Comparison of ENCODE assay signal across 33 cellular contexts in the genomic region with DNA sequence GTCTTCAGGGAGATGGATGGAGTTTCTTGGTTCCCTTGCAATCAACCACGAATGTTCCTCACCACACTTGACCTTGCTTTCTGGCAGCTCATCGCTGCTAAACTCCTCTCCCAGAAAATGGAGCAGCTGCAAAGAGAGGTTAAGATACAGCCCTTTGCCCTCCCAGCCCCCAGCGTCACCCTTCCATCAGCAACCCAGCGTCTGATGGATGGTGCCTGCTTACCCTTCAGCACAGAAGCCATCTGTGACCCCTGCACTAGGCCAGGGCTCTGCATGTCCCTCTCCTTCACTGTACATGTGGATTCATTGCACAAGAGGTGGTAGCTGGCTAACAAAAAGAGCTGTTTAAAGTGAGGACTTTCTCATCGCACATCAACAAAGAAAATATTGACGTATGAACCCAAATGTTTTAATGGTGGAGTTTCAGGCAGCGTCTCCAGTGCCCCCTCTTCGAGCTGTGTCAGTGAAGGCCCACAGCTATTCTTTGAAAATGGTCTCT. TPM values are rescaled to one million over a fixed set of nuclear protein-coding genes. Genes with fewer than 3 reads are reported as not detected.
"Had no signal": no experiment of that assay in that cellular context is flagged by ENCODE, and none has a peak within 500 bp of the region (broad histone marks: within the 10 kb centered on the region; RNA-seq: fewer than 3 reads in every experiment).

No MANE protein-coding gene starts in this region.

- H3K27ac Mint-ChIP-seq: immature natural killer cell; memory B cell; nephron; stimulated activated naive B cell treated with anti-CD40 and anti-IgM and Interleukin-4, amounts not matched to agents 10 μg/mL and 1 μg/mL and 100 μg/mL, for 72 hours; stimulated activated naive CD8-positive, alpha-beta T cell treated with anti-CD3 and anti-CD28 coated beads, Interleukin-15, Interleukin-2, amounts not matched to agents 100 ng/mL and 50 ng/mL, for 24 hours had no signal

- H3K27me3 Mint-ChIP-seq: stimulated activated naive B cell treated with anti-CD40 and anti-IgM and Interleukin-4, amounts not matched to agents 10 μg/mL and 1 μg/mL and 100 μg/mL, for 72 hours had no signal

- FAIRE-seq: endothelial cell of umbilical vein, small intestine had no signal

- ATAC-seq: heart right ventricle, left ventricle myocardium superior, psoas muscle, right cardiac atrium had no signal

- DNase-seq: cortex of kidney; dorsolateral prefrontal cortex; effector CD8-positive, alpha-beta T cell; foreskin melanocyte; glutamatergic neuron; heart right ventricle; hippocampal formation; immature natural killer cell; islet precursor cell; left ventricle myocardium superior; occipital lobe; ovary; posterior cingulate gyrus; psoas muscle; right cardiac atrium; small intestine; stimulated activated CD4-positive, alpha-beta T cell treated with anti-CD3 and anti-CD28 coated beads, Interleukin-15, amount 100 ng/mL, for 24 hours; stimulated activated CD4-positive, alpha-beta T cell treated with anti-CD3 and anti-CD28 coated beads, Interleukin-2, amount 100 ng/mL, for 48 hours; stimulated activated naive B cell treated with anti-CD40 and anti-IgM and Interleukin-4, amounts not matched to agents 10 μg/mL and 1 μg/mL and 100 μg/mL, for 72 hours; upper lobe of left lung; uterus had no signal

- H3K36me3 Mint-ChIP-seq: immature natural killer cell; memory B cell; stimulated activated naive B cell treated with anti-CD40 and anti-IgM and Interleukin-4, amounts not matched to agents 10 μg/mL and 1 μg/mL and 100 μg/mL, for 72 hours had no signal

- H3K4me3 ChIP-seq: dorsolateral prefrontal cortex, esophagus muscularis mucosa, heart right ventricle, lung, ovary, psoas muscle, thoracic aorta, tibial nerve, upper lobe of left lung, uterus had no signal

- H3K27me3 ChIP-seq: dorsolateral prefrontal cortex, esophagus muscularis mucosa, heart right ventricle, ovary, tibial nerve, upper lobe of left lung, uterus had no signal

- H3K9me3 Mint-ChIP-seq: immature natural killer cell; memory B cell; nephron; stimulated activated naive CD8-positive, alpha-beta T cell treated with anti-CD3 and anti-CD28 coated beads, Interleukin-15, Interleukin-2, amounts not matched to agents 100 ng/mL and 50 ng/mL, for 24 hours had no signal

- H3K36me3 ChIP-seq: esophagus muscularis mucosa, heart right ventricle, ovary, thoracic aorta, tibial nerve, upper lobe of left lung, uterus had no signal

- H3K9me3 ChIP-seq: esophagus muscularis mucosa, heart right ventricle, ovary, psoas muscle, thoracic aorta, tibial nerve, upper lobe of left lung, uterus had no signal

- H3K4me3 Mint-ChIP-seq: immature natural killer cell; memory B cell; nephron; stimulated activated naive B cell treated with anti-CD40 and anti-IgM and Interleukin-4, amounts not matched to agents 10 μg/mL and 1 μg/mL and 100 μg/mL, for 72 hours; stimulated activated naive CD8-positive, alpha-beta T cell treated with anti-CD3 and anti-CD28 coated beads, Interleukin-15, Interleukin-2, amounts not matched to agents 100 ng/mL and 50 ng/mL, for 24 hours had no signal

- H3K4me1 ChIP-seq: psoas muscle, upper lobe of left lung, uterus had no signal

- H3K27ac ChIP-seq: dorsolateral prefrontal cortex, esophagus muscularis mucosa, heart right ventricle, ovary, psoas muscle, thoracic aorta, tibial nerve, upper lobe of left lung, uterus had no signal

RNA-seq across cellular contexts. Expression of a gene that starts 12.3 kb away (rescaled TPM):
- total RNA-seq: endothelial cell of umbilical vein, epithelial cell of proximal tubule, mononuclear cell, uterus had no signal
- polyA plus RNA-seq: immature natural killer cell had no signal

RNA-seq across cellular contexts. Expression of a gene that starts 54.6 kb away (rescaled TPM):
- total RNA-seq: endothelial cell of umbilical vein, epithelial cell of proximal tubule, fibroblast of lung, left ventricle myocardium superior, occipital lobe, renal cortical epithelial cell had no signal
- polyA plus RNA-seq: endothelial cell of umbilical vein, fibroblast of lung, immature natural killer cell, small intestine had no signal
